In genomic region chr9:133238272-133238850, GRCh38 we compare ENCODE assay signal across 1 cellular context.
TF ChIP-seq lines count a peak whose summit lies in the region.

No MANE protein-coding gene starts in this region.

TF ChIP-seq in HEK293, 187 proteins besides CTCF, POLR2A, EP300 and RAD21 (continued from another document):
- TF ChIP-seq ZBTB26 (tag by site-specific recombination; optimal IDR thresholded peaks at IDR 0.05) (no peak), SP3 (tag by site-specific recombination; IDR thresholded peaks at IDR 0.05) (peak; percentile 91), MZF1 (tag by site-specific recombination; IDR thresholded peaks at IDR 0.05; ENCODE audit: borderline replicate concordance) (no peak), EGR2 (tag by site-specific recombination; IDR thresholded peaks at IDR 0.05; ENCODE audit: low read depth) (peak; percentile 92), ZNF510 (tag by site-specific recombination; IDR thresholded peaks at IDR 0.05; ENCODE audit: insufficient replicate concordance) (no peak), ZNF548 (tag by site-specific recombination; IDR thresholded peaks at IDR 0.05) (no peak), GLIS1 (tag by site-specific recombination; IDR thresholded peaks at IDR 0.05) (peak; percentile 91), TCF7L2 (IDR thresholded peaks at IDR 0.05; ENCODE audit: borderline replicate concordance, low read depth, low read length) (no peak), ZNF639 (tag by site-specific recombination; IDR thresholded peaks at IDR 0.05) (no peak), KLF9 (tag by site-specific recombination; IDR thresholded peaks at IDR 0.05; ENCODE audit: low read depth) (peak; percentile 98), WT1 (tag by site-specific recombination; IDR thresholded peaks at IDR 0.05) (no peak), ZNF223 (tag by site-specific recombination; IDR thresholded peaks at IDR 0.05) (peak; percentile 87), ZNF280D (tag by site-specific recombination; IDR thresholded peaks at IDR 0.05) (no peak), ZNF121 (tag by site-specific recombination; IDR thresholded peaks at IDR 0.05) (no peak), ZNF473 (tag by site-specific recombination; IDR thresholded peaks at IDR 0.05) (no peak), ZBTB20 (tag by site-specific recombination; IDR thresholded peaks at IDR 0.05) (no peak), ZNF211 (tag by site-specific recombination; IDR thresholded peaks at IDR 0.05; ENCODE audit: low read depth) (no peak), ZBTB10 (tag by site-specific recombination; IDR thresholded peaks at IDR 0.05) (0 out of 2 replicates have a peak, but pooled peaks have one; percentile 25), ZNF580 (tag by site-specific recombination; IDR thresholded peaks at IDR 0.05) (no peak), KLF8 (tag by site-specific recombination; IDR thresholded peaks at IDR 0.05) (no peak), ZSCAN5A (tag by site-specific recombination; IDR thresholded peaks at IDR 0.05) (no peak), ZSCAN16 (tag by site-specific recombination; IDR thresholded peaks at IDR 0.05) (no peak), ZBTB48 (tag by site-specific recombination; IDR thresholded peaks at IDR 0.05) (peak; percentile 39; the same call in 1 of the 2 replicates), KLF7 (tag by site-specific recombination; IDR thresholded peaks at IDR 0.05; ENCODE audit: borderline replicate concordance) (no peak), ZNF596 (tag by site-specific recombination; IDR thresholded peaks at IDR 0.05) (no peak), ZSCAN23 (tag by site-specific recombination; IDR thresholded peaks at IDR 0.05) (no peak), ZBTB49 (tag by site-specific recombination; IDR thresholded peaks at IDR 0.05; ENCODE audit: low read depth) (no peak), ZNF132 (tag by site-specific recombination; IDR thresholded peaks at IDR 0.05; ENCODE audit: borderline replicate concordance) (no peak), ZNF398 (tag by site-specific recombination; IDR thresholded peaks at IDR 0.05) (0 out of 2 replicates have a peak, but pooled peaks have one; percentile 10), ZNF677 (tag by site-specific recombination; IDR thresholded peaks at IDR 0.05) (no peak), KLF1 (tag by site-specific recombination; IDR thresholded peaks at IDR 0.05) (peak; percentile 96)
